Comparison of ENCODE assay signal across 1 cellular context in genomic region chr1:47184090-47184735, GRCh38.
TF ChIP-seq lines count a peak whose summit lies in the region.

No MANE protein-coding gene starts in this region.

TF ChIP-seq in H1, 55 proteins besides CTCF, POLR2A, EP300 and RAD21:
- TF ChIP-seq JUN (IDR thresholded peaks at IDR 0.05; ENCODE audit: low read depth, low read length), result no peak
- no peak for TF ChIP-seq GABPA (IDR thresholded peaks at IDR 0.05; ENCODE audit: borderline replicate concordance, insufficient read depth, low read length)
- TF ChIP-seq KDM1A (IDR thresholded peaks at IDR 0.05; ENCODE audit: borderline replicate concordance, low read length), result peak; percentile 80; the same call in 1 of the 2 replicates
- TF ChIP-seq POLR2AphosphoS5 (IDR thresholded peaks at IDR 0.05; ENCODE audit: low read depth, low read length), result no peak
- no peak for TF ChIP-seq TAF7 (optimal IDR thresholded peaks at IDR 0.05; ENCODE audit: borderline replicate concordance, low read depth, low read length)
- TF ChIP-seq BCL11A (IDR thresholded peaks at IDR 0.05; ENCODE audit: low read depth in 2 of 2, low read length in 2 of 2), result no peak
- no peak for TF ChIP-seq RFX5 (IDR thresholded peaks at IDR 0.05; ENCODE audit: borderline replicate concordance, low read depth, low read length)
